33 cellular contexts compared by ENCODE assay signal in the genomic region with DNA sequence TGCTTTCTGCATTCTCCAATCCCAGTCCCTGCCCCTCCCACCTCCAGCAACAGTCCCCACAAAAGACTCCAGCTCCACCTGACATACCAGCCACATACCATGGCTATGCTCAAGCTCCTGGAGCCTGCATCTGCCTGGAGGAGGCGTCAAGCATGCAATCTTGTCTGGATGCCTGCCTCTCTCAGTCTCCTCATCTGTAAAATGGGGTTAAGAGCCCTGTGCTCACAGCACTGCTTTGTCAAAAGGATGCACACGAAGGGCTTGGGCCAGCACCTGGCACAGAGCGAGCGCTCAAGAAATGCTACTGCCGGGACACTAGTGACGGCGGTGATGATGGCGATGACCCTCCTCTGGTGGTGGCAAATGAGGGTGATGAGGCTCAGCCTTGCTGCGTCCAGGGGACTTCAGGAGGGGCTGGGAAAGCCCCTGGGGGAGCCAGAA.
DNase-seq lines count a peak whose midpoint lies in the region; ATAC-seq and TF ChIP-seq lines count a peak whose summit lies in the region.
"Had no signal": no experiment of that assay in that cellular context is flagged by ENCODE, and none has a peak within 500 bp of the region (broad histone marks: within the 10 kb centered on the region; RNA-seq: fewer than 3 reads in every experiment).

No MANE protein-coding gene starts in this region.

- H3K27ac Mint-ChIP-seq in GM23338, result no peak overlapping the region
- H3K27ac Mint-ChIP-seq in stimulated activated memory B cell treated with anti-CD40 and anti-IgM and Interleukin-4, amounts not matched to agents 10 μg/mL and 1 μg/mL and 100 μg/mL, for 72 hours, result no peak overlapping the region
- H3K27ac Mint-ChIP-seq: activated CD4-positive, alpha-beta T cell treated with anti-CD3 and anti-CD28 coated beads, Interleukin-2, amount 10 ng/mL, durations not matched to agents 7 days and 5 days; activated T-cell treated with anti-CD3 and anti-CD28 coated beads, Interleukin-2, amount 50 U/mL, for 24 hours; nephron progenitor cell; stimulated activated naive CD8-positive, alpha-beta T cell treated with anti-CD3 and anti-CD28 coated beads, Interleukin-15, Interleukin-2, amounts not matched to agents 100 ng/mL and 50 ng/mL, for 24 hours had no signal

- no peaks in the 10 kb centered on the region for H3K9me3 Mint-ChIP-seq in GM23338
- no peaks in the 10 kb centered on the region for H3K9me3 Mint-ChIP-seq in stimulated activated memory B cell treated with anti-CD40 and anti-IgM and Interleukin-4, amounts not matched to agents 10 μg/mL and 1 μg/mL and 100 μg/mL, for 72 hours
- H3K9me3 Mint-ChIP-seq: activated CD4-positive, alpha-beta T cell treated with anti-CD3 and anti-CD28 coated beads, Interleukin-2, amount 10 ng/mL, durations not matched to agents 7 days and 5 days; activated T-cell treated with anti-CD3 and anti-CD28 coated beads, Interleukin-2, amount 50 U/mL, for 24 hours; stimulated activated naive CD8-positive, alpha-beta T cell treated with anti-CD3 and anti-CD28 coated beads, Interleukin-15, Interleukin-2, amounts not matched to agents 100 ng/mL and 50 ng/mL, for 24 hours had no signal

- H3K27me3 Mint-ChIP-seq in GM23338 (ENCODE audit: insufficient read depth, low read depth, poor library complexity), result peaks cover 27% of the 10 kb centered on the region
- peaks cover 18% of the 10 kb centered on the region for H3K27me3 Mint-ChIP-seq in stimulated activated memory B cell treated with anti-CD40 and anti-IgM and Interleukin-4, amounts not matched to agents 10 μg/mL and 1 μg/mL and 100 μg/mL, for 72 hours
- H3K27me3 Mint-ChIP-seq: activated T-cell treated with anti-CD3 and anti-CD28 coated beads, Interleukin-2, amount 50 U/mL, for 24 hours; stimulated activated naive CD8-positive, alpha-beta T cell treated with anti-CD3 and anti-CD28 coated beads, Interleukin-15, Interleukin-2, amounts not matched to agents 100 ng/mL and 50 ng/mL, for 24 hours had no signal

- H3K9ac ChIP-seq in NT2/D1 (ENCODE audit: insufficient read length, low read depth) (no peak overlapping the region), MM.1S (ENCODE audit: low read length) (no peak overlapping the region)
- H3K9ac ChIP-seq: BLaER1 had no signal

- H3K4me1 ChIP-seq in GM23338 (ENCODE audit: insufficient read depth) (peaks cover 12% of the 10 kb centered on the region), NT2/D1 (ENCODE audit: insufficient read depth, insufficient read length) (peaks cover 18% of the 10 kb centered on the region), sigmoid colon (peaks cover 0 to 22% (median 18%) of the 10 kb centered on the region in 4 donors), MM.1S (ENCODE audit: low read length) (no peaks in the 10 kb centered on the region)

- H3K9me2 ChIP-seq in GM23338 (ENCODE audit: insufficient read depth) (no peaks in the 10 kb centered on the region), MM.1S (replicated peaks; ENCODE audit: insufficient read depth, low read length) (no peaks in the 10 kb centered on the region)

- DNase-seq in GM23338 (ENCODE audit: low spot score) (peak; percentile 81), NT2/D1 (ENCODE audit: low read depth, low spot score) (peak; percentile 54), iPS-NIHi7 (ENCODE audit: extremely low spot score) (peak; percentile 61), sigmoid colon (peak; percentile 41), MM.1S (no peak), SW 1271 (lab: John Stamatoyannopoulos, UW) (no peak)
- DNase-seq: activated CD4-positive, alpha-beta T cell treated with anti-CD3 and anti-CD28 coated beads, Interleukin-2, amount 10 ng/mL, durations not matched to agents 7 days and 5 days; activated naive CD4-positive, alpha-beta T cell; body of pancreas; dermis blood vessel endothelial cell; esophagus squamous epithelium; foreskin keratinocyte; left cardiac atrium; mammary epithelial cell; NCI-H1092; NCI-H187; NCI-H446 treated with DMSO at 0.1 percent for 48 hours; NCI-H82; nephron progenitor cell; ovary; retina; T1000; WERI-Rb-1 had no signal

- H3F3A ChIP-seq in GM23338 (replicated peaks; ENCODE audit: low read depth) (0 out of 2 replicates have a peak, but pooled peaks cover 9% of the 10 kb centered on the region), MM.1S (ENCODE audit: insufficient read depth, low read length) (no peaks in the 10 kb centered on the region)

- H3K4me3 Mint-ChIP-seq in GM23338, result no peak overlapping the region
- no peak overlapping the region for H3K4me3 Mint-ChIP-seq in stimulated activated memory B cell treated with anti-CD40 and anti-IgM and Interleukin-4, amounts not matched to agents 10 μg/mL and 1 μg/mL and 100 μg/mL, for 72 hours
- H3K4me3 Mint-ChIP-seq: activated CD4-positive, alpha-beta T cell treated with anti-CD3 and anti-CD28 coated beads, Interleukin-2, amount 10 ng/mL, durations not matched to agents 7 days and 5 days; activated T-cell treated with anti-CD3 and anti-CD28 coated beads, Interleukin-2, amount 50 U/mL, for 24 hours; nephron progenitor cell; stimulated activated naive CD8-positive, alpha-beta T cell treated with anti-CD3 and anti-CD28 coated beads, Interleukin-15, Interleukin-2, amounts not matched to agents 100 ng/mL and 50 ng/mL, for 24 hours had no signal

- intact Hi-C loops in sigmoid colon (cut with DNase I), result loop anchor here (5.0 kb wide), 1 partner anchor 76 kb away; no protein-coding TSS in a partner anchor

- H4K20me1 ChIP-seq in GM23338 (replicated peaks; ENCODE audit: insufficient read depth) (no peaks in the 10 kb centered on the region), MM.1S (ENCODE audit: insufficient read depth, low read length) (no peaks in the 10 kb centered on the region)
- H4K20me1 ChIP-seq: BLaER1 had no signal

- no peaks in the 10 kb centered on the region for H3K36me3 Mint-ChIP-seq in GM23338 (ENCODE audit: low read depth)
- no peaks in the 10 kb centered on the region for H3K36me3 Mint-ChIP-seq in stimulated activated memory B cell treated with anti-CD40 and anti-IgM and Interleukin-4, amounts not matched to agents 10 μg/mL and 1 μg/mL and 100 μg/mL, for 72 hours

- H3K27me3 ChIP-seq in GM23338 (ENCODE audit: insufficient read depth) (peaks cover 23% of the 10 kb centered on the region), NT2/D1 (ENCODE audit: insufficient read depth, insufficient read length) (peaks cover 4% of the 10 kb centered on the region), sigmoid colon (no peaks in the 10 kb centered on the region), MM.1S (replicated peaks; ENCODE audit: insufficient read depth, low read length) (peaks cover 73% of the 10 kb centered on the region)
- H3K27me3 ChIP-seq: adrenal gland, body of pancreas, esophagus squamous epithelium, heart left ventricle, ovary, SJSA1, vagina had no signal

- H3K4me1 Mint-ChIP-seq in GM23338, result peaks cover 34% of the 10 kb centered on the region
- peaks cover 19% of the 10 kb centered on the region for H3K4me1 Mint-ChIP-seq in stimulated activated memory B cell treated with anti-CD40 and anti-IgM and Interleukin-4, amounts not matched to agents 10 μg/mL and 1 μg/mL and 100 μg/mL, for 72 hours

- TF ChIP-seq CTCF in GM23338 (conservative IDR thresholded peaks at IDR 0.05; ENCODE audit: low read depth in 2 of 2) (no peak), sigmoid colon (IDR thresholded peaks at IDR 0.05) (no peak), MM.1S (IDR thresholded peaks at IDR 0.05; ENCODE audit: low read length) (no peak)

- H3K79me2 ChIP-seq in GM23338 (replicated peaks; ENCODE audit: insufficient read depth) (no peaks in the 10 kb centered on the region), MM.1S (ENCODE audit: low read length) (no peaks in the 10 kb centered on the region)

- no peak for TF ChIP-seq POLR2A in sigmoid colon (IDR thresholded peaks at IDR 0.05)

- 96% methylated on average over 9 of the region's 9 CpGs for WGBS in sigmoid colon, 2 donors

- ATAC-seq in GM23338, result peak; percentile 39
- no peak for ATAC-seq in stimulated activated memory B cell treated with anti-CD40 and anti-IgM and Interleukin-4, amounts not matched to agents 10 μg/mL and 1 μg/mL and 100 μg/mL, for 72 hours
- ATAC-seq: body of pancreas, foreskin keratinocyte, heart left ventricle, left cardiac atrium had no signal

- H3K4me3 ChIP-seq in GM23338 (no peak overlapping the region), NT2/D1 (ENCODE audit: insufficient read length, low read depth) (no peak overlapping the region), sigmoid colon (no peak overlapping the region), MM.1S (ENCODE audit: low read length) (no peak overlapping the region)
- H3K4me3 ChIP-seq: adrenal gland, BLaER1, body of pancreas, esophagus squamous epithelium, heart left ventricle, ovary, SJSA1, smooth muscle cell, thoracic aorta, vagina had no signal

- no peak overlapping the region for H3K27ac ChIP-seq in GM23338 (ENCODE audit: low read depth)
- H3K27ac ChIP-seq in sigmoid colon, result no peak overlapping the region
- H3K27ac ChIP-seq in MM.1S (ENCODE audit: low read length), result no peak overlapping the region
- H3K27ac ChIP-seq: adrenal gland, BLaER1, esophagus squamous epithelium, foreskin keratinocyte, heart left ventricle, ovary, SJSA1, thoracic aorta, vagina, WERI-Rb-1 had no signal

- no peak for TF ChIP-seq EP300 in sigmoid colon (IDR thresholded peaks at IDR 0.05)

- H3K4me2 ChIP-seq in GM23338, result no peak overlapping the region
- H3K4me2 ChIP-seq in MM.1S (ENCODE audit: low read depth, low read length), result no peak overlapping the region
- H3K4me2 ChIP-seq: BLaER1, smooth muscle cell had no signal

- H2AFZ ChIP-seq in GM23338 (no peak overlapping the region), MM.1S (ENCODE audit: low read length) (no peak overlapping the region)

- H3K36me3 ChIP-seq in GM23338 (ENCODE audit: insufficient read depth) (no peaks in the 10 kb centered on the region), NT2/D1 (ENCODE audit: insufficient read depth, insufficient read length, low read length) (no peaks in the 10 kb centered on the region), sigmoid colon (no peaks in the 10 kb centered on the region), MM.1S (replicated peaks; ENCODE audit: insufficient read depth, low read length) (no peaks in the 10 kb centered on the region)
- H3K36me3 ChIP-seq: adrenal gland, BLaER1, esophagus squamous epithelium, heart left ventricle, ovary, SJSA1, thoracic aorta, vagina, WERI-Rb-1 had no signal

- H3K9me3 ChIP-seq in NT2/D1 (ENCODE audit: insufficient read depth, low read length) (no peaks in the 10 kb centered on the region), sigmoid colon (no peaks in the 10 kb centered on the region), MM.1S (replicated peaks; ENCODE audit: insufficient read depth, low read length) (no peaks in the 10 kb centered on the region)
- H3K9me3 ChIP-seq: adrenal gland, BLaER1, body of pancreas, esophagus squamous epithelium, heart left ventricle, ovary, SJSA1, thoracic aorta, vagina had no signal

TF ChIP-seq in GM23338, 12 proteins besides CTCF, POLR2A, EP300 and RAD21 (continues in another document):
- TF ChIP-seq JUNB (IDR thresholded peaks at IDR 0.05; ENCODE audit: unreplicated experiment), result no peak
- no peak for TF ChIP-seq ZNF114 (CRISPR knock-in tag; IDR thresholded peaks at IDR 0.05)

Comparison
In these comparisons a context has a peak if more than half of its experiments do, and no peak if none do; other contexts are left out.
1. DNase-seq: peak in GM23338 (single experiment), NT2/D1 (single experiment), iPS-NIHi7 (single experiment) and sigmoid colon (single experiment); none in MM.1S (single experiment) and SW 1271 (0 of 2).